ENCODE assay signal across 12 cellular contexts in the genomic region with DNA sequence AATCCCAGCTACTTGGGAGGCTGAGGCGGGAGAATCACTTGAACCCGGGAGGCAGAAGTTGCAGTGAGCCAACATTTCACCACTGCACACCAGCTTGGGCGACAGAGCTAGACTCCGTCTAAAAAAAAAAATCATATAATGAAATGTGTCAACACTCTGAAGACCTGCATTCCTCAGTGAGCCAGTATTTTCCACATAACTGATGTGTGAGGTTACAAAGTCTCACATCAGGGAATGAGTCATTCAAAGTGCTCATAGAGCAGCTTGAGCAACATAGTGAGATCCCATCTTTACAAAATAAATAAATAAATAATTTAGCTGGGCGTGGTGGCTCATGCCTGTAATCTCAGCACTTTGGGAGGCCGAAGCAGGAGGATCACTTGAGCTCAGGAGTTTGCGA.
A peak's percentile ranks its signal among the peaks of the same experiment; 100 is the strongest.
DNase-seq lines count a peak whose midpoint lies in the region; ATAC-seq and TF ChIP-seq lines count a peak whose summit lies in the region.
"Had no signal": no experiment of that assay in that cellular context is flagged by ENCODE, and none has a peak within 500 bp of the region (broad histone marks: within the 10 kb centered on the region; RNA-seq: fewer than 3 reads in every experiment).

No MANE protein-coding gene starts in this region.

- H3K27ac ChIP-seq in left ventricle myocardium inferior (replicated peaks), result no peak overlapping the region
- H3K27ac ChIP-seq: C4-2B, SJSA1, spleen had no signal

- TF ChIP-seq CTCF in fibroblast of mammary gland (conservative IDR thresholded peaks at IDR 0.05; ENCODE audit: control insufficient read depth, insufficient read depth, low read depth, low read length), result no peak
- no peak for TF ChIP-seq CTCF in left ventricle myocardium inferior (IDR thresholded peaks at IDR 0.05; ENCODE audit: borderline replicate concordance)

- peak in 1 of 2 donors; percentile 8 for DNase-seq in activated T-cell treated with anti-CD3 and anti-CD28 coated beads, Interleukin-2, amount 50 U/mL, for 72 hours
- no peak for DNase-seq in activated T-cell treated with anti-CD3 and anti-CD28 coated beads, Interleukin-2, amount 50 U/mL, for 1 hour
- peak; percentile 57 for DNase-seq in RPMI7951 (ENCODE audit: low read depth)
- DNase-seq in fibroblast of mammary gland (ENCODE audit: low read depth), result peak; percentile 71
- peak; percentile 53 for DNase-seq in stromal cell of bone marrow (ENCODE audit: low read depth)
- DNase-seq in effector memory CD8-positive, alpha-beta T cell, result no peak
- DNase-seq in left ventricle myocardium inferior, result no peak
- DNase-seq: caudate nucleus, spleen had no signal

- ATAC-seq in activated T-cell treated with anti-CD3 and anti-CD28 coated beads, Interleukin-2, amount 50 U/mL, for 72 hours (replicated peaks in 1 of 2), result peak; percentile 70 to 77
- no peak for ATAC-seq in GM19452 (IDR thresholded peaks at IDR 0.05; ENCODE audit: unreplicated experiment)
- ATAC-seq in effector memory CD8-positive, alpha-beta T cell (replicated peaks), result no peak

- intact Hi-C loops in left ventricle myocardium inferior (cut with micrococcal nuclease), result no loop called here

- H3K27me3 ChIP-seq in left ventricle myocardium inferior (ENCODE audit: low read depth), result no peaks in the 10 kb centered on the region

- no peaks in the 10 kb centered on the region for H3K9me3 ChIP-seq in left ventricle myocardium inferior (replicated peaks)
- H3K9me3 ChIP-seq: SJSA1, spleen had no signal

- peaks cover 66% of the 10 kb centered on the region for H3K4me1 ChIP-seq in left ventricle myocardium inferior
- H3K4me1 ChIP-seq: spleen had no signal

- H3K36me3 Mint-ChIP-seq in activated T-cell treated with anti-CD3 and anti-CD28 coated beads, Interleukin-2, amount 50 U/mL, for 72 hours (ENCODE audit: insufficient read depth in 2 of 2), result no peaks in the 10 kb centered on the region
- no peaks in the 10 kb centered on the region for H3K36me3 Mint-ChIP-seq in effector memory CD8-positive, alpha-beta T cell (ENCODE audit: insufficient read depth)

- peaks cover 29% of the 10 kb centered on the region for H3K4me1 Mint-ChIP-seq in activated T-cell treated with anti-CD3 and anti-CD28 coated beads, Interleukin-2, amount 50 U/mL, for 72 hours (ENCODE audit: low read depth)
- H3K4me1 Mint-ChIP-seq in effector memory CD8-positive, alpha-beta T cell (ENCODE audit: low read depth in 2 of 2), result no peaks in the 10 kb centered on the region

- no peak overlapping the region for H3K27ac Mint-ChIP-seq in activated T-cell treated with anti-CD3 and anti-CD28 coated beads, Interleukin-2, amount 50 U/mL, for 72 hours
- H3K27ac Mint-ChIP-seq in effector memory CD8-positive, alpha-beta T cell, result no peak overlapping the region

- no peaks in the 10 kb centered on the region for H3K9me3 Mint-ChIP-seq in activated T-cell treated with anti-CD3 and anti-CD28 coated beads, Interleukin-2, amount 50 U/mL, for 72 hours
- H3K9me3 Mint-ChIP-seq in effector memory CD8-positive, alpha-beta T cell, result no peaks in the 10 kb centered on the region

- H3K36me3 ChIP-seq in left ventricle myocardium inferior, result no peaks in the 10 kb centered on the region
- H3K36me3 ChIP-seq: SJSA1, spleen had no signal

- no peak overlapping the region for H3K4me3 ChIP-seq in fibroblast of mammary gland (ENCODE audit: control insufficient read depth, low read depth, low read length)
- H3K4me3 ChIP-seq in left ventricle myocardium inferior, result no peak overlapping the region
- H3K4me3 ChIP-seq: SJSA1, spleen had no signal

- H3K4me3 Mint-ChIP-seq in activated T-cell treated with anti-CD3 and anti-CD28 coated beads, Interleukin-2, amount 50 U/mL, for 72 hours, result no peak overlapping the region
- no peak overlapping the region for H3K4me3 Mint-ChIP-seq in effector memory CD8-positive, alpha-beta T cell

- peaks cover 7% of the 10 kb centered on the region for H3K27me3 Mint-ChIP-seq in activated T-cell treated with anti-CD3 and anti-CD28 coated beads, Interleukin-2, amount 50 U/mL, for 72 hours (ENCODE audit: low read depth)
- peaks cover 0 to 17% of the 10 kb centered on the region in 2 donors for H3K27me3 Mint-ChIP-seq in effector memory CD8-positive, alpha-beta T cell

Comparison
In these comparisons a context has a peak if more than half of its experiments do, and no peak if none do; other contexts are left out.
1. ATAC-seq: peak in activated T-cell treated with anti-CD3 and anti-CD28 coated beads, Interleukin-2, amount 50 U/mL, for 72 hours (2 of 2); none in GM19452 (single experiment) and effector memory CD8-positive, alpha-beta T cell (single experiment).
2. DNase-seq: peak in RPMI7951 (single experiment), fibroblast of mammary gland (single experiment) and stromal cell of bone marrow (single experiment); none in activated T-cell treated with anti-CD3 and anti-CD28 coated beads, Interleukin-2, amount 50 U/mL, for 1 hour (single experiment), effector memory CD8-positive, alpha-beta T cell (0 of 3) and left ventricle myocardium inferior (single experiment).